ENCODE assay signal across 21 cellular contexts in the genomic region with DNA sequence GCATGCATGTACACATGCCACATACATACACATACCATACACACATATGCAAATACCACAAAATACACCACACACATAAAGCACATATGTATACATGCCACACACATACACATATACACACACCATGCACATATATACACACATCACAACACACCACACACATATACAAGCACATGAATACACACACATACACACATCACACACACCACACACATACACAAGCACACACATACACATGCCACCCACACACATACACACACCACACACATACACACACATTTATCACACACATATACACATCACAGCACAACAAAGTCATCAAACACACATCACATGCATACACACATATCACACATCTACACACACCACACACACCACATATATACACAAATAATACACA.
DNase-seq lines count a peak whose midpoint lies in the region; ATAC-seq and TF ChIP-seq lines count a peak whose summit lies in the region.
"Had no signal": no experiment of that assay in that cellular context is flagged by ENCODE, and none has a peak within 500 bp of the region (broad histone marks: within the 10 kb centered on the region; RNA-seq: fewer than 3 reads in every experiment).

No MANE protein-coding gene starts in this region.

- no peak overlapping the region for H2AFZ ChIP-seq in IMR-90 (replicated peaks; ENCODE audit: low read length, poor library complexity)
- no peak overlapping the region for H2AFZ ChIP-seq in trophoblast cell (ENCODE audit: insufficient read depth, low read length, poor library complexity)
- H2AFZ ChIP-seq: GM23338 had no signal

- TF ChIP-seq RAD21 in IMR-90 (IDR thresholded peaks at IDR 0.05; ENCODE audit: low read length), result no peak

- H3K4ac ChIP-seq in IMR-90 (ENCODE audit: low read depth, low read length) (no peak overlapping the region), trophoblast cell (ENCODE audit: low read depth, low read length) (no peak overlapping the region)

- no peaks in the 10 kb centered on the region for H3K79me2 ChIP-seq in trophoblast cell (ENCODE audit: control insufficient read depth, insufficient read depth, low read length, poor library complexity)

- H2BK120ac ChIP-seq in IMR-90 (ENCODE audit: low read depth, low read length) (no peak overlapping the region), trophoblast cell (ENCODE audit: insufficient read depth, low read length, poor library complexity) (no peak overlapping the region)

- H3K4me2 ChIP-seq in IMR-90 (ENCODE audit: low read depth, low read length) (no peak overlapping the region), trophoblast cell (ENCODE audit: low read length) (no peak overlapping the region)
- H3K4me2 ChIP-seq: A549, GM23338 had no signal

- H3K79me1 ChIP-seq in IMR-90 (ENCODE audit: low read depth in 1 of 2, low read length in 2 of 2) (no peaks in the 10 kb centered on the region), trophoblast cell (ENCODE audit: low read length) (no peaks in the 10 kb centered on the region)

- H4K12ac ChIP-seq in trophoblast cell (ENCODE audit: low read depth, low read length), result no peak overlapping the region

- H3K27ac Mint-ChIP-seq in stimulated activated naive CD8-positive, alpha-beta T cell treated with anti-CD3 and anti-CD28 coated beads, Interleukin-15, amount 100 ng/mL, for 72 hours, result no peak overlapping the region
- H3K27ac Mint-ChIP-seq: CD4-positive, alpha-beta memory T cell; GM23338; HFFc6 had no signal

- H3K27ac ChIP-seq in IMR-90 (ENCODE audit: insufficient read depth, low read length), result no peak overlapping the region
- no peak overlapping the region for H3K27ac ChIP-seq in trophoblast cell (ENCODE audit: low read depth, low read length)
- H3K27ac ChIP-seq: A549 had no signal

- H3K4me3 Mint-ChIP-seq in stimulated activated naive CD8-positive, alpha-beta T cell treated with anti-CD3 and anti-CD28 coated beads, Interleukin-15, amount 100 ng/mL, for 72 hours, result no peak overlapping the region
- H3K4me3 Mint-ChIP-seq: CD4-positive, alpha-beta memory T cell; GM23338; HFFc6 had no signal

- H2BK5ac ChIP-seq in IMR-90 (ENCODE audit: low read depth, low read length, poor library complexity, severe bottlenecking), result peak overlapping the region; percentile 78
- no peak overlapping the region for H2BK5ac ChIP-seq in trophoblast cell (ENCODE audit: low read depth, low read length, poor library complexity)

- no peak overlapping the region for H4K5ac ChIP-seq in IMR-90 (ENCODE audit: low read depth, low read length)

- BruUV-seq in IMR-90 (replicated peaks; lab: Mats Ljungman, UMichigan), result no TSS peak

- H3K9me3 Mint-ChIP-seq in stimulated activated naive CD8-positive, alpha-beta T cell treated with anti-CD3 and anti-CD28 coated beads, Interleukin-15, amount 100 ng/mL, for 72 hours, result peaks cover 4 to 8% of the 10 kb centered on the region in 2 donors
- H3K9me3 Mint-ChIP-seq: GM23338 had no signal

- no peaks in the 10 kb centered on the region for H3K9me1 ChIP-seq in IMR-90 (ENCODE audit: insufficient read depth, low read length)

- H3K27me3 ChIP-seq in IMR-90 (ENCODE audit: control insufficient read depth, insufficient read depth, low read length) (no peaks in the 10 kb centered on the region), trophoblast cell (ENCODE audit: insufficient read depth, low read length) (no peaks in the 10 kb centered on the region)

- no peak overlapping the region for H2BK15ac ChIP-seq in IMR-90 (ENCODE audit: low read depth, low read length)

- H3K14ac ChIP-seq in IMR-90 (replicated peaks; ENCODE audit: low read depth, low read length) (0 out of 2 replicates have a peak overlapping the region, but pooled peaks have one; percentile 18), trophoblast cell (ENCODE audit: low read length) (no peak overlapping the region)

- H3K56ac ChIP-seq in IMR-90 (ENCODE audit: extremely low read depth, insufficient read depth, low read length), result no peak overlapping the region

- H3K23ac ChIP-seq in IMR-90 (ENCODE audit: low read depth, low read length) (no peak overlapping the region), trophoblast cell (ENCODE audit: low read length) (peak overlapping the region; percentile 82)

- H2BK12ac ChIP-seq in trophoblast cell (ENCODE audit: low read length), result no peak overlapping the region

- H3K9me3 ChIP-seq in IMR-90 (ENCODE audit: control insufficient read depth, insufficient read depth, low read length) (no peaks in the 10 kb centered on the region; the same call in 1 of the 2 replicates), trophoblast cell (ENCODE audit: insufficient read depth, low read depth, low read length) (no peaks in the 10 kb centered on the region)
- H3K9me3 ChIP-seq: A549, HAP-1 had no signal

- peak; percentile 31 for ATAC-seq in stimulated activated naive CD8-positive, alpha-beta T cell treated with anti-CD3 and anti-CD28 coated beads, Interleukin-15, amount 100 ng/mL, for 72 hours
- ATAC-seq in stimulated activated naive CD8-positive, alpha-beta T cell treated with anti-CD3 and anti-CD28 coated beads, Interleukin-15, Interleukin-2, amounts not matched to agents 100 U/mL and 50 U/mL, for 24 hours, result no peak
- no peak for ATAC-seq in IMR-90 (ENCODE audit: low read depth)
- ATAC-seq: A549, GM23338 had no signal

- intact Hi-C loops in IMR-90 (cut with micrococcal nuclease) (no loop called here), head of caudate nucleus (cut with DNase I) (no loop called here)

- TF ChIP-seq POLR2A in IMR-90 (IDR thresholded peaks at IDR 0.05; ENCODE audit: low read depth, low read length), result no peak

- H3K27me3 Mint-ChIP-seq in stimulated activated naive CD8-positive, alpha-beta T cell treated with anti-CD3 and anti-CD28 coated beads, Interleukin-15, amount 100 ng/mL, for 72 hours, result no peaks in the 10 kb centered on the region
- H3K27me3 Mint-ChIP-seq: CD4-positive, alpha-beta memory T cell had no signal

- H4K8ac ChIP-seq in IMR-90 (ENCODE audit: low read depth in 2 of 2, low read length in 2 of 2), result no peak overlapping the region
- H4K8ac ChIP-seq in trophoblast cell (ENCODE audit: low read depth, low read length), result no peak overlapping the region

- no peaks in the 10 kb centered on the region for H4K20me1 ChIP-seq in IMR-90 (ENCODE audit: insufficient read depth, low read length)

- dilution Hi-C loops in IMR-90 (cut with HindIII; ENCODE audit: low sequenced_read_pairs, unreplicated experiment), result no loop called here

- in situ Hi-C loops in IMR-90 (cut with MboI; ENCODE audit: low sequenced_read_pairs), result no loop called here

- H2BK20ac ChIP-seq in IMR-90 (ENCODE audit: low read depth, low read length), result no peak overlapping the region; the same call in 1 of the 2 replicates

- no peak overlapping the region for H3K18ac ChIP-seq in IMR-90 (ENCODE audit: low read depth, low read length)
- H3K18ac ChIP-seq in trophoblast cell (ENCODE audit: low read length), result no peak overlapping the region

- H3K36me3 ChIP-seq in IMR-90 (ENCODE audit: control insufficient read depth, insufficient read depth, low read length) (no peaks in the 10 kb centered on the region), trophoblast cell (ENCODE audit: control insufficient read depth in 1 of 2, insufficient read depth in 2 of 2, low read length in 2 of 2) (no peaks in the 10 kb centered on the region)
- H3K36me3 ChIP-seq: HAP-1 had no signal

- CTCF ChIA-PET in IMR-90 (lab: Yijun Ruan, JAX), result no interaction called here

- H3K4me1 Mint-ChIP-seq in stimulated activated naive CD8-positive, alpha-beta T cell treated with anti-CD3 and anti-CD28 coated beads, Interleukin-15, amount 100 ng/mL, for 72 hours, result no peaks in the 10 kb centered on the region
- H3K4me1 Mint-ChIP-seq: CD4-positive, alpha-beta memory T cell; GM23338 had no signal

- no peak for DNase-seq in stimulated activated naive CD8-positive, alpha-beta T cell treated with anti-CD3 and anti-CD28 coated beads, Interleukin-15, amount 100 ng/mL, for 72 hours
- DNase-seq in stimulated activated naive CD8-positive, alpha-beta T cell treated with anti-CD3 and anti-CD28 coated beads, Interleukin-15, Interleukin-2, amounts not matched to agents 100 U/mL and 50 U/mL, for 24 hours, result no peak
- DNase-seq in IMR-90, result no peak
- no peak for DNase-seq in trophoblast cell
- no peak for DNase-seq in NCI-H1092 treated with DMSO at 0.1 percent for 48 hours (lab: John Stamatoyannopoulos, UW)
- DNase-seq in head of caudate nucleus, result no peak
- DNase-seq in GM03348 (ENCODE audit: low spot score), result no peak
- DNase-seq: 8988T; ACHN; AML-193; C1 segment of cervical spinal cord; Calu3; CD4-positive, alpha-beta memory T cell; COR-L47; DMS53; DMS79 treated with DMSO at 0.1 percent for 48 hours; GF-D8; HFFc6 had no signal

- POLR2A ChIA-PET in IMR-90 (lab: Charles Lee; ENCODE audit: unreplicated experiment), result no interaction called here

- H3K4me1 ChIP-seq in IMR-90 (ENCODE audit: control insufficient read depth, insufficient read depth, low read length), result no peaks in the 10 kb centered on the region
- H3K4me1 ChIP-seq in trophoblast cell (ENCODE audit: control insufficient read depth in 1 of 2, insufficient read depth in 2 of 2, low read length in 2 of 2), result no peaks in the 10 kb centered on the region
- H3K4me1 ChIP-seq: A549, HAP-1 had no signal

- no peak overlapping the region for H2AK9ac ChIP-seq in IMR-90 (replicated peaks; ENCODE audit: low read depth, low read length, poor library complexity)

- no peak overlapping the region for H4K91ac ChIP-seq in IMR-90 (ENCODE audit: insufficient read depth, low read depth, low read length)
- no peak overlapping the region for H4K91ac ChIP-seq in trophoblast cell (ENCODE audit: low read depth, low read length)

- TF ChIP-seq CTCF in IMR-90 (conservative IDR thresholded peaks at IDR 0.05; ENCODE audit: low read depth, low read length), result no peak

- H2AK5ac ChIP-seq in IMR-90 (ENCODE audit: low read depth, low read length) (no peak overlapping the region; the same call in 1 of the 2 replicates), trophoblast cell (ENCODE audit: low read length) (no peak overlapping the region)

- H3K9ac ChIP-seq in IMR-90 (ENCODE audit: low read depth, low read length) (no peak overlapping the region), trophoblast cell (ENCODE audit: low read length) (no peak overlapping the region)

- H3K4me3 ChIP-seq in IMR-90 (ENCODE audit: insufficient read depth, low read depth, low read length) (no peak overlapping the region), trophoblast cell (ENCODE audit: low read depth, low read length) (no peak overlapping the region)
- H3K4me3 ChIP-seq: A549, GM23338, HAP-1 had no signal

TF ChIP-seq in IMR-90, 13 proteins besides CTCF, POLR2A, EP300 and RAD21 (continues in another document):
- TF ChIP-seq CEBPB (IDR thresholded peaks at IDR 0.05; ENCODE audit: low read depth, low read length), result no peak
- TF ChIP-seq, protein P1, sequence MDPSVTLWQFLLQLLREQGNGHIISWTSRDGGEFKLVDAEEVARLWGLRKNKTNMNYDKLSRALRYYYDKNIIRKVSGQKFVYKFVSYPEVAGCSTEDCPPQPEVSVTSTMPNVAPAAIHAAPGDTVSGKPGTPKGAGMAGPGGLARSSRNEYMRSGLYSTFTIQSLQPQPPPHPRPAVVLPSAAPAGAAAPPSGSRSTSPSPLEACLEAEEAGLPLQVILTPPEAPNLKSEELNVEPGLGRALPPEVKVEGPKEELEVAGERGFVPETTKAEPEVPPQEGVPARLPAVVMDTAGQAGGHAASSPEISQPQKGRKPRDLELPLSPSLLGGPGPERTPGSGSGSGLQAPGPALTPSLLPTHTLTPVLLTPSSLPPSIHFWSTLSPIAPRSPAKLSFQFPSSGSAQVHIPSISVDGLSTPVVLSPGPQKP (IDR thresholded peaks at IDR 0.05; ENCODE audit: borderline replicate concordance, low read depth, low read length), result no peak
